Comparison of ENCODE assay signal across 8 cellular contexts in genomic region chr7:44748948-44749731, GRCh38. TPM values are rescaled to one million over a fixed set of nuclear protein-coding genes. Genes with fewer than 3 reads are reported as not detected.
DNase-seq lines count a peak whose midpoint lies in the region; ATAC-seq and TF ChIP-seq lines count a peak whose summit lies in the region.

No MANE protein-coding gene starts in this region.

- H3K36me3 Mint-ChIP-seq in CD8-positive, alpha-beta T cell, result peaks cover 13% of the 10 kb centered on the region
- H3K36me3 Mint-ChIP-seq in activated CD8-positive, alpha-beta memory T cell treated with anti-CD3 and anti-CD28 coated beads, Interleukin-2, amount 10 ng/mL, durations not matched to agents 7 days and 5 days, result peaks cover 2% of the 10 kb centered on the region

- H3K27ac ChIP-seq in CD8-positive, alpha-beta T cell (ENCODE audit: low read depth, low read length), result peak overlapping the region; percentile 50
- no peak overlapping the region for H3K27ac ChIP-seq in iPS DF 6.9 (ENCODE audit: low read length)

- POLR2A ChIA-PET in CD8-positive, alpha-beta T cell (lab: Charles Lee), result interaction anchor here (1.1 to 3.8 kb wide), 5 partner anchors 49 to 363 kb away, joined by 3 to 24 read pairs (median 9); partner anchors contain the start of genes H2AZ2, OGDH, TBRG4 and TMED4

- H3K4me3 ChIP-seq in CD8-positive, alpha-beta T cell (ENCODE audit: low read depth, low read length), result peak overlapping the region; percentile 59
- peak overlapping the region; percentile 95 for H3K4me3 ChIP-seq in iPS DF 6.9 (ENCODE audit: low read length)

- H3K4me3 Mint-ChIP-seq in CD8-positive, alpha-beta T cell, result peak overlapping the region; percentile 78
- peak overlapping the region; percentile 76 for H3K4me3 Mint-ChIP-seq in activated CD8-positive, alpha-beta memory T cell treated with anti-CD3 and anti-CD28 coated beads, Interleukin-2, amount 10 ng/mL, durations not matched to agents 7 days and 5 days

- no peaks in the 10 kb centered on the region for H3K27me3 Mint-ChIP-seq in CD8-positive, alpha-beta T cell (ENCODE audit: low read depth)
- H3K27me3 Mint-ChIP-seq in activated CD8-positive, alpha-beta memory T cell treated with anti-CD3 and anti-CD28 coated beads, Interleukin-2, amount 10 ng/mL, durations not matched to agents 7 days and 5 days, result no peaks in the 10 kb centered on the region

- peak overlapping the region; percentile 74 for H3K27ac Mint-ChIP-seq in CD8-positive, alpha-beta T cell
- peak overlapping the region; percentile 65 for H3K27ac Mint-ChIP-seq in activated CD8-positive, alpha-beta memory T cell treated with anti-CD3 and anti-CD28 coated beads, Interleukin-2, amount 10 ng/mL, durations not matched to agents 7 days and 5 days

- CTCF ChIA-PET in CD8-positive, alpha-beta T cell (lab: Charles Lee), result interaction anchor here (0.9 to 1.8 kb wide), 5 partner anchors 96 to 173 kb away, joined by 3 to 5 read pairs (median 3); no protein-coding TSS in a partner anchor
- CTCF ChIA-PET in activated CD8-positive, alpha-beta memory T cell treated with anti-CD3 and anti-CD28 coated beads, Interleukin-2, amount 10 ng/mL, durations not matched to agents 7 days and 5 days (lab: Charles Lee), result interaction anchor here (0.9 to 2.2 kb wide), 5 partner anchors 18 to 161 kb away, joined by 3 to 6 read pairs (median 3); no protein-coding TSS in a partner anchor

- H3K9me3 ChIP-seq in CD8-positive, alpha-beta T cell (ENCODE audit: low read length), result no peaks in the 10 kb centered on the region
- H3K9me3 ChIP-seq in iPS DF 6.9 (ENCODE audit: control insufficient read depth, insufficient read depth, low read length), result no peaks in the 10 kb centered on the region

- no CpG with 5 or more reads among the region's 60 CpGs for WGBS in iPS DF 6.9 (ENCODE audit: insufficient coverage, insufficient read length)

- no peak for TF ChIP-seq CTCF in CD8-positive, alpha-beta T cell (IDR thresholded peaks at IDR 0.05)

- no peak for ATAC-seq in CD8-positive, alpha-beta T cell
- peak; percentile 22 for ATAC-seq in GM19328 (IDR thresholded peaks at IDR 0.05; ENCODE audit: unreplicated experiment)
- peak; percentile 16 for ATAC-seq in HG03432 (IDR thresholded peaks at IDR 0.05; ENCODE audit: unreplicated experiment)
- peak; percentile 2 for ATAC-seq in activated CD8-positive, alpha-beta memory T cell treated with anti-CD3 and anti-CD28 coated beads, Interleukin-2, amount 10 ng/mL, durations not matched to agents 7 days and 5 days

- no peaks in the 10 kb centered on the region for H3K36me3 ChIP-seq in CD8-positive, alpha-beta T cell (ENCODE audit: insufficient read depth, low read length)
- H3K36me3 ChIP-seq in iPS DF 6.9 (ENCODE audit: control insufficient read depth, insufficient read depth, low read length), result no peaks in the 10 kb centered on the region

- no peaks in the 10 kb centered on the region for H3K9me3 Mint-ChIP-seq in CD8-positive, alpha-beta T cell
- no peaks in the 10 kb centered on the region for H3K9me3 Mint-ChIP-seq in activated CD8-positive, alpha-beta memory T cell treated with anti-CD3 and anti-CD28 coated beads, Interleukin-2, amount 10 ng/mL, durations not matched to agents 7 days and 5 days (ENCODE audit: low read depth)

- no peaks in the 10 kb centered on the region for H3K27me3 ChIP-seq in CD8-positive, alpha-beta T cell (ENCODE audit: insufficient read depth, low read length)
- no peaks in the 10 kb centered on the region for H3K27me3 ChIP-seq in iPS DF 6.9 (ENCODE audit: control insufficient read depth, insufficient read depth, low read length)

- peak in 2 of 7 experiments; percentile 30 to 44 for DNase-seq in CD8-positive, alpha-beta T cell
- DNase-seq in activated CD8-positive, alpha-beta memory T cell treated with anti-CD3 and anti-CD28 coated beads, Interleukin-2, amount 10 ng/mL, durations not matched to agents 7 days and 5 days, result peak; percentile 48
- DNase-seq in iPS DF 6.9 (ENCODE audit: low read depth, low spot score) (no peak), HCEC 1CT (no peak), NCI-H2107 treated with DMSO at 0.1 percent for 48 hours (lab: John Stamatoyannopoulos, UW; ENCODE audit: unreplicated experiment) (no peak)
- DNase-seq in stimulated activated CD8-positive, alpha-beta memory T cell treated with anti-CD3 and anti-CD28 coated beads, Interleukin-2, amount 100 ng/mL, for 48 hours (ENCODE audit: low read depth in 2 of 2), result peak; percentile 14 to 17

- H3K4me1 ChIP-seq in CD8-positive, alpha-beta T cell (ENCODE audit: insufficient read depth, low read length), result peaks cover 28% of the 10 kb centered on the region
- peaks cover 5% of the 10 kb centered on the region; the same call in 1 of the 2 replicates for H3K4me1 ChIP-seq in iPS DF 6.9 (ENCODE audit: control insufficient read depth, insufficient read depth, low read length)

- intact Hi-C loops in CD8-positive, alpha-beta T cell (cut with DNase I, micrococcal nuclease), result loop anchor here (1.0 to 10.0 kb wide), 15 partner anchors 47 to 1016 kb away; partner anchors contain the start of genes NUDCD3 (in 2 of the 2), OGDH (in 2 of the 2), PPIA (in 2 of the 2) and TMED4 (in 2 of the 2)

- peaks cover 40% of the 10 kb centered on the region for H3K4me1 Mint-ChIP-seq in CD8-positive, alpha-beta T cell (ENCODE audit: low read depth)
- peaks cover 43% of the 10 kb centered on the region for H3K4me1 Mint-ChIP-seq in activated CD8-positive, alpha-beta memory T cell treated with anti-CD3 and anti-CD28 coated beads, Interleukin-2, amount 10 ng/mL, durations not matched to agents 7 days and 5 days

RNA-seq across cellular contexts. Expression of gene ZMIZ2, which starts 0.5 kb away (rescaled TPM):
- 10 to 100 TPM; 67.1 to 71.3 TPM for total RNA-seq in CD8-positive, alpha-beta T cell
- 100 to 1,000 TPM; 103 to 120 TPM for total RNA-seq in activated CD8-positive, alpha-beta memory T cell treated with anti-CD3 and anti-CD28 coated beads, Interleukin-2, amount 10 ng/mL, durations not matched to agents 7 days and 5 days

RNA-seq across cellular contexts. Expression of gene PPIA, which starts 47.3 kb away (rescaled TPM):
- total RNA-seq in CD8-positive, alpha-beta T cell, result 100 to 1,000 TPM; 447 to 460 TPM
- total RNA-seq in activated CD8-positive, alpha-beta memory T cell treated with anti-CD3 and anti-CD28 coated beads, Interleukin-2, amount 10 ng/mL, durations not matched to agents 7 days and 5 days, result 1,000 to 10,000 TPM; 1,935 to 2,367 TPM

Comparison
In these comparisons a context has a peak if more than half of its experiments do, and no peak if none do; other contexts are left out.
1. DNase-seq: peak in activated CD8-positive, alpha-beta memory T cell treated with anti-CD3 and anti-CD28 coated beads, Interleukin-2, amount 10 ng/mL, durations not matched to agents 7 days and 5 days (single experiment) and stimulated activated CD8-positive, alpha-beta memory T cell treated with anti-CD3 and anti-CD28 coated beads, Interleukin-2, amount 100 ng/mL, for 48 hours (2 of 2); none in iPS DF 6.9 (single experiment), HCEC 1CT (single experiment) and NCI-H2107 treated with DMSO at 0.1 percent for 48 hours (single experiment).
2. RNA of gene PPIA, which starts 47.3 kb away (total RNA-seq): 1,935 to 2,367 TPM in activated CD8-positive, alpha-beta memory T cell treated with anti-CD3 and anti-CD28 coated beads, Interleukin-2, amount 10 ng/mL, durations not matched to agents 7 days and 5 days; 447 to 460 TPM in CD8-positive, alpha-beta T cell; every median in the first group is over 4 times any median in the second.